In the genomic region with DNA sequence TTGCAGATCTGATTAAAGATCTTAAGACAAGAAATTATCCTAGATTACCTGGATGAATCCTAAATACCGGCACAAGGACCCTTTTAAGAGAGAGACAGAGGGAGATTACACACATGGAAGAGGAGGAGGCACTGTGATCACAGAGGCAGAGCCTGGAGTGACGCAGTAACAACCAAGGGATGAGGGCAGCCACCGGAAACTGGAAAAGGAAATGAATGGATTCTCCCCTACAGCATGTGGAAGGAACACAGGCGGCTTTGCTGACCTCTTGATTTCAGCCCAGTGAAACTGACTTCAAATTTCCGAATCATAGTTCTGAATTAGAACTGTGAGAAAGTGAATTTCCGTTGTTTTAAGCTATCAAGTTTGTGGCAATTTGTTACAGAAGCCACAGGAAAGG, we compare ENCODE assay signal across 25 cellular contexts. TPM values are rescaled to one million over a fixed set of nuclear protein-coding genes. Genes with fewer than 3 reads are reported as not detected.
DNase-seq lines count a peak whose midpoint lies in the region; ATAC-seq, FAIRE-seq and TF ChIP-seq lines count a peak whose summit lies in the region.
"Had no signal": no experiment of that assay in that cellular context is flagged by ENCODE, and none has a peak within 500 bp of the region (broad histone marks: within the 10 kb centered on the region; RNA-seq: fewer than 3 reads in every experiment).

No MANE protein-coding gene starts in this region.

- CTCF ChIA-PET in endothelial cell of umbilical vein (lab: Charles Lee): interaction anchor here (0.7 to 1.3 kb wide), 2 partner anchors 8 to 59 kb away, joined by 3 to 4 read pairs; no protein-coding TSS in a partner anchor

- no peaks in the 10 kb centered on the region for H3K36me3 ChIP-seq in endothelial cell of umbilical vein (ENCODE audit: control insufficient read depth in 2 of 2, extremely low read depth in 1 of 2, insufficient read depth in 2 of 2, low read length in 2 of 2)
- H3K36me3 ChIP-seq: Peyer's patch, thoracic aorta, uterus had no signal

- FAIRE-seq in endothelial cell of umbilical vein (lab: Jason Lieb, UNC): peak; percentile 92
- FAIRE-seq: GM12892, TTC549 had no signal

- H4K20me1 ChIP-seq in endothelial cell of umbilical vein (replicated peaks; ENCODE audit: control insufficient read depth, extremely low read depth, insufficient read depth, low read length): no peaks in the 10 kb centered on the region

- intact Hi-C loops in endothelial cell of umbilical vein (cut with micrococcal nuclease): loop anchor here (2.0 kb wide), 1 partner anchor 50 kb away; a partner anchor contains a TSS
- intact Hi-C loops in head of caudate nucleus (cut with DNase I): no loop called here

- ATAC-seq in HG02840 (IDR thresholded peaks at IDR 0.05; ENCODE audit: low FRiP score, unreplicated experiment): no peak
- ATAC-seq in GM21723 (IDR thresholded peaks at IDR 0.05; ENCODE audit: unreplicated experiment): no peak
- ATAC-seq: activated naive CD4-positive, alpha-beta T cell treated with anti-CD3 and anti-CD28 coated beads, Interleukin-2, amount 50 U/mL, for 72 hours; naive thymus-derived CD8-positive, alpha-beta T cell had no signal

- H3K4me3 ChIP-seq in endothelial cell of umbilical vein (replicated peaks in 1 of 3; ENCODE audit: insufficient read depth in 1 of 3, low read depth in 1 of 3, low read length in 3 of 3): peak overlapping the region in 1 of 3 experiments; percentile 17
- H3K4me3 ChIP-seq: Peyer's patch, thoracic aorta, uterus had no signal

- H3K4me2 ChIP-seq in endothelial cell of umbilical vein (ENCODE audit: insufficient read depth, low read length): peak overlapping the region; percentile 79

- no peaks in the 10 kb centered on the region for H3K27me3 ChIP-seq in endothelial cell of umbilical vein (ENCODE audit: control insufficient read depth in 2 of 2, insufficient read depth in 2 of 2, low read length in 2 of 2)
- H3K27me3 ChIP-seq: Peyer's patch, uterus had no signal

- H3K9me3 ChIP-seq in endothelial cell of umbilical vein (replicated peaks; ENCODE audit: control insufficient read depth, insufficient read depth, low read length): no peaks in the 10 kb centered on the region
- H3K9me3 ChIP-seq: Peyer's patch, thoracic aorta, uterus had no signal

- DNase-seq in Daoy (ENCODE audit: low read depth): peak; percentile 77
- DNase-seq in endothelial cell of umbilical vein (ENCODE audit: low read depth, low spot score): peak; percentile 85
- DNase-seq in lung microvascular endothelial cell (ENCODE audit: low read depth in 2 of 2): peak; percentile 95 to 96
- no peak for DNase-seq in HuH-7 (ENCODE audit: low spot score)
- no peak for DNase-seq in head of caudate nucleus
- DNase-seq: activated CD4-positive, alpha-beta memory T cell treated with anti-CD3 and anti-CD28 coated beads, Interleukin-2, amount 10 ng/mL, durations not matched to agents 7 days and 5 days; activated CD4-positive, CD25-positive, alpha-beta regulatory T cell treated with anti-CD3 and anti-CD28 coated beads, Interleukin-2, amount 50 U/mL, for 72 hours; anterior cingulate cortex; C1 segment of cervical spinal cord; H9; islet precursor cell; naive thymus-derived CD8-positive, alpha-beta T cell; NCI-H1092; retina; stimulated activated CD4-positive, alpha-beta T cell treated with anti-CD3 and anti-CD28 coated beads, Interleukin-4, amount 100 ng/mL, for 4 hours; stimulated activated naive CD4-positive, alpha-beta T cell; uterus had no signal

- TF ChIP-seq CTCF in endothelial cell of umbilical vein (IDR thresholded peaks at IDR 0.05; ENCODE audit: extremely low read depth in 1 of 2, insufficient read depth in 1 of 2, low read depth in 1 of 2, low read length in 2 of 2): no peak

- TF ChIP-seq POLR2A in endothelial cell of umbilical vein (IDR thresholded peaks at IDR 0.05; ENCODE audit: low read depth, low read length): peak; percentile 36

- peak overlapping the region; percentile 82 for H3K27ac ChIP-seq in endothelial cell of umbilical vein (ENCODE audit: insufficient read depth, low read depth, low read length)
- H3K27ac ChIP-seq: Peyer's patch, thoracic aorta, uterus had no signal

- H3K9ac ChIP-seq in endothelial cell of umbilical vein (replicated peaks; ENCODE audit: extremely low read depth, insufficient read depth, low read length): peak overlapping the region; percentile 48

- POLR2A ChIA-PET in endothelial cell of umbilical vein (lab: Charles Lee): no interaction called here

- no peaks in the 10 kb centered on the region for H3K9me1 ChIP-seq in endothelial cell of umbilical vein (replicated peaks; ENCODE audit: control insufficient read depth, extremely low read depth, insufficient read depth, low read length)

- peak overlapping the region; percentile 67 for H2AFZ ChIP-seq in endothelial cell of umbilical vein (ENCODE audit: low read depth, low read length)

- no peaks in the 10 kb centered on the region for H3K79me2 ChIP-seq in endothelial cell of umbilical vein (ENCODE audit: control insufficient read depth, insufficient read depth, low read length)

- no TSS peak for BruUV-seq in endothelial cell of umbilical vein (replicated peaks; lab: Mats Ljungman, UMichigan)

- peaks cover 27% of the 10 kb centered on the region for H3K4me1 ChIP-seq in endothelial cell of umbilical vein (ENCODE audit: control insufficient read depth, extremely low read depth, insufficient read depth, low read length)
- H3K4me1 ChIP-seq: Peyer's patch, uterus had no signal

- dilution Hi-C loops in endothelial cell of umbilical vein (cut with MboI; ENCODE audit: extremely low pct_ligation_motif_present, low sequenced_read_pairs): no loop called here

TF ChIP-seq in PFSK-1, 5 proteins besides CTCF, POLR2A, EP300 and RAD21 (continues in another document):
- TF ChIP-seq SIN3A (IDR thresholded peaks at IDR 0.05; ENCODE audit: borderline replicate concordance, insufficient read depth, low read length) (peak; percentile 82; the same call in 1 of the 2 replicates), TAF1 (IDR thresholded peaks at IDR 0.05; ENCODE audit: borderline replicate concordance, insufficient read depth, low read length) (peak; percentile 47; the same call in 1 of the 2 replicates), FOXP2 (optimal IDR thresholded peaks at IDR 0.05; ENCODE audit: borderline replicate concordance, extremely low read depth, extremely low read length, insufficient read depth) (peak; percentile 16)

TF ChIP-seq in endothelial cell of umbilical vein, 7 proteins besides CTCF, POLR2A, EP300 and RAD21:
- TF ChIP-seq GATA2 (IDR thresholded peaks at IDR 0.05; ENCODE audit: insufficient read depth, insufficient read length, low read depth, low read length) (peak; percentile 45), FOS (IDR thresholded peaks at IDR 0.05; ENCODE audit: borderline replicate concordance, insufficient read depth, low read length) (peak; percentile 64), EZH2 (IDR thresholded peaks at IDR 0.05; ENCODE audit: borderline replicate concordance, low read depth, low read length, severe bottlenecking) (no peak), JUN (IDR thresholded peaks at IDR 0.05; ENCODE audit: borderline replicate concordance, insufficient read depth, insufficient read length, low read depth) (peak; percentile 44), MYC (IDR thresholded peaks at IDR 0.05; ENCODE audit: low read depth, low read length) (peak; percentile 60), POLR2AphosphoS5 (IDR thresholded peaks at IDR 0.05; ENCODE audit: insufficient read depth, low read depth, low read length) (peak; percentile 57)
- TF ChIP-seq, protein P1, sequence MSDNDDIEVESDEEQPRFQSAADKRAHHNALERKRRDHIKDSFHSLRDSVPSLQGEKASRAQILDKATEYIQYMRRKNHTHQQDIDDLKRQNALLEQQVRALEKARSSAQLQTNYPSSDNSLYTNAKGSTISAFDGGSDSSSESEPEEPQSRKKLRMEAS (IDR thresholded peaks at IDR 0.05; ENCODE audit: insufficient read depth, insufficient read length): no peak
TF ChIP-seq in endothelial cell of umbilical vein: peak in this region for 5.

RNA-seq across cellular contexts. Expression of a gene that starts 50.2 kb away (rescaled TPM):
- total RNA-seq in Daoy (2014; rRNA removed; shearing (Covaris generic)): 70.2 and 81.0 TPM in 2 replicates
- polyA plus RNA-seq in PFSK-1 (2012; ENCODE audit: insufficient read length, low read depth): 50.4 TPM
- total RNA-seq in endothelial cell of umbilical vein: 75.3 and 81.6 TPM in 2 replicates
- 19.9 and 26.3 TPM in 2 replicates for polyA plus RNA-seq in endothelial cell of umbilical vein
- 20.7 and 23.9 TPM in 2 replicates for polyA plus RNA-seq in endothelial cell of umbilical vein (2011; cell fraction: cytosol; rRNA removed)
- polyA plus RNA-seq in endothelial cell of umbilical vein (2011; cell fraction: nucleus; rRNA removed): 239 and 296 TPM in 2 replicates
- 41.0 and 52.8 TPM in 2 replicates for polyA plus RNA-seq in endothelial cell of umbilical vein (2012)
- polyA minus RNA-seq in endothelial cell of umbilical vein: 68.2 and 73.9 TPM in 2 replicates
- 22.8 TPM for polyA minus RNA-seq in endothelial cell of umbilical vein (2011; cell fraction: cytosol; rRNA and poly(A)+ RNA removed)
- polyA minus RNA-seq in endothelial cell of umbilical vein (2011; cell fraction: nucleus; rRNA and poly(A)+ RNA removed): 342 and 456 TPM in 2 replicates
- 36.8 and 49.8 TPM in 2 replicates for total RNA-seq in lung microvascular endothelial cell

Comparison
In these comparisons a context has a peak if more than half of its experiments do, and no peak if none do; other contexts are left out.
1. DNase-seq: peak in Daoy (single experiment), endothelial cell of umbilical vein (single experiment) and lung microvascular endothelial cell (2 of 2); none in HuH-7 (single experiment) and head of caudate nucleus (0 of 42).